2 cellular contexts compared by ENCODE assay signal in the genomic region with DNA sequence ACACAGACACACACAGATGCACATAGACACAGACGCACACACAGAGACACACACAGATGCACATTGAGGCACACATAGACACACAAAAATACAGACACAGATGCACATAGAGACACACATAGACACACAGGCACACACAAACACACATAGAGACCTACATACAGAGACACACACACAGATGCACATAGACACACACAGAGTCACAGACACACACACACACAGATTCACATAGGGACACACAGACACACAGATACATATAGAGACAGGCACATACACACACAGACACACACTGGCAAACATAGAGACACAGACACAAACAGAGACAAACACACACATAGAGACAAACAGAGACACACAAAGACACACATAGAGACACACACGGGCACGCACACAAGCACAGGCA.
A peak's percentile ranks its signal among the peaks of the same experiment; 100 is the strongest.
TF ChIP-seq lines count a peak whose summit lies in the region.

No MANE protein-coding gene starts in this region.

TF ChIP-seq in HEK293, 187 proteins besides CTCF, POLR2A, EP300 and RAD21:
- TF ChIP-seq, protein P1, sequence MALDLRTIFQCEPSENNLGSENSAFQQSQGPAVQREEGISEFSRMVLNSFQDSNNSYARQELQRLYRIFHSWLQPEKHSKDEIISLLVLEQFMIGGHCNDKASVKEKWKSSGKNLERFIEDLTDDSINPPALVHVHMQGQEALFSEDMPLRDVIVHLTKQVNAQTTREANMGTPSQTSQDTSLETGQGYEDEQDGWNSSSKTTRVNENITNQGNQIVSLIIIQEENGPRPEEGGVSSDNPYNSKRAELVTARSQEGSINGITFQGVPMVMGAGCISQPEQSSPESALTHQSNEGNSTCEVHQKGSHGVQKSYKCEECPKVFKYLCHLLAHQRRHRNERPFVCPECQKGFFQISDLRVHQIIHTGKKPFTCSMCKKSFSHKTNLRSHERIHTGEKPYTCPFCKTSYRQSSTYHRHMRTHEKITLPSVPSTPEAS (tag by site-specific recombination; IDR thresholded peaks at IDR 0.05): peak; percentile 77; the same call in 1 of the 2 replicates
- 0 out of 2 replicates have a peak, but pooled peaks have one; percentile 45 for TF ChIP-seq ZNF248 (tag by site-specific recombination; IDR thresholded peaks at IDR 0.05)
- no peak for TF ChIP-seq ZNF473 (tag by site-specific recombination; IDR thresholded peaks at IDR 0.05)
- no peak for TF ChIP-seq YY1 (tag by site-specific recombination; IDR thresholded peaks at IDR 0.05)
- TF ChIP-seq ZFP37 (tag by site-specific recombination; IDR thresholded peaks at IDR 0.05): no peak
- no peak for TF ChIP-seq ZBTB7A (tag by site-specific recombination; IDR thresholded peaks at IDR 0.05; ENCODE audit: low read depth)
- TF ChIP-seq ZNF112 (tag by site-specific recombination; IDR thresholded peaks at IDR 0.05): 0 out of 2 replicates have a peak, but pooled peaks have one; percentile 5
- TF ChIP-seq ZNF660 (tag by site-specific recombination; IDR thresholded peaks at IDR 0.05): no peak
- TF ChIP-seq, protein P2, sequence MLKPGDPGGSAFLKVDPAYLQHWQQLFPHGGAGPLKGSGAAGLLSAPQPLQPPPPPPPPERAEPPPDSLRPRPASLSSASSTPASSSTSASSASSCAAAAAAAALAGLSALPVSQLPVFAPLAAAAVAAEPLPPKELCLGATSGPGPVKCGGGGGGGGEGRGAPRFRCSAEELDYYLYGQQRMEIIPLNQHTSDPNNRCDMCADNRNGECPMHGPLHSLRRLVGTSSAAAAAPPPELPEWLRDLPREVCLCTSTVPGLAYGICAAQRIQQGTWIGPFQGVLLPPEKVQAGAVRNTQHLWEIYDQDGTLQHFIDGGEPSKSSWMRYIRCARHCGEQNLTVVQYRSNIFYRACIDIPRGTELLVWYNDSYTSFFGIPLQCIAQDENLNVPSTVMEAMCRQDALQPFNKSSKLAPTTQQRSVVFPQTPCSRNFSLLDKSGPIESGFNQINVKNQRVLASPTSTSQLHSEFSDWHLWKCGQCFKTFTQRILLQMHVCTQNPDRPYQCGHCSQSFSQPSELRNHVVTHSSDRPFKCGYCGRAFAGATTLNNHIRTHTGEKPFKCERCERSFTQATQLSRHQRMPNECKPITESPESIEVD (tag by site-specific recombination; IDR thresholded peaks at IDR 0.05): no peak
- TF ChIP-seq ZNF239 (tag by site-specific recombination; IDR thresholded peaks at IDR 0.05): 0 out of 2 replicates have a peak, but pooled peaks have one; percentile 14
- TF ChIP-seq MYNN (tag by site-specific recombination; IDR thresholded peaks at IDR 0.05; ENCODE audit: borderline replicate concordance): no peak
- TF ChIP-seq ZNF791 (tag by site-specific recombination; IDR thresholded peaks at IDR 0.05): no peak
- TF ChIP-seq ZNF776 (tag by site-specific recombination; IDR thresholded peaks at IDR 0.05; ENCODE audit: borderline replicate concordance): 0 out of 2 replicates have a peak, but pooled peaks have one; percentile 15
- 0 out of 2 replicates have a peak, but pooled peaks have one; percentile 64 for TF ChIP-seq ZNF521 (tag by site-specific recombination; IDR thresholded peaks at IDR 0.05)
- TF ChIP-seq ZNF658 (tag by site-specific recombination; IDR thresholded peaks at IDR 0.05): no peak
- TF ChIP-seq KLF9 (tag by site-specific recombination; IDR thresholded peaks at IDR 0.05; ENCODE audit: low read depth): no peak
- TF ChIP-seq ZNF324 (tag by site-specific recombination; IDR thresholded peaks at IDR 0.05): no peak
- TF ChIP-seq, protein P3, sequence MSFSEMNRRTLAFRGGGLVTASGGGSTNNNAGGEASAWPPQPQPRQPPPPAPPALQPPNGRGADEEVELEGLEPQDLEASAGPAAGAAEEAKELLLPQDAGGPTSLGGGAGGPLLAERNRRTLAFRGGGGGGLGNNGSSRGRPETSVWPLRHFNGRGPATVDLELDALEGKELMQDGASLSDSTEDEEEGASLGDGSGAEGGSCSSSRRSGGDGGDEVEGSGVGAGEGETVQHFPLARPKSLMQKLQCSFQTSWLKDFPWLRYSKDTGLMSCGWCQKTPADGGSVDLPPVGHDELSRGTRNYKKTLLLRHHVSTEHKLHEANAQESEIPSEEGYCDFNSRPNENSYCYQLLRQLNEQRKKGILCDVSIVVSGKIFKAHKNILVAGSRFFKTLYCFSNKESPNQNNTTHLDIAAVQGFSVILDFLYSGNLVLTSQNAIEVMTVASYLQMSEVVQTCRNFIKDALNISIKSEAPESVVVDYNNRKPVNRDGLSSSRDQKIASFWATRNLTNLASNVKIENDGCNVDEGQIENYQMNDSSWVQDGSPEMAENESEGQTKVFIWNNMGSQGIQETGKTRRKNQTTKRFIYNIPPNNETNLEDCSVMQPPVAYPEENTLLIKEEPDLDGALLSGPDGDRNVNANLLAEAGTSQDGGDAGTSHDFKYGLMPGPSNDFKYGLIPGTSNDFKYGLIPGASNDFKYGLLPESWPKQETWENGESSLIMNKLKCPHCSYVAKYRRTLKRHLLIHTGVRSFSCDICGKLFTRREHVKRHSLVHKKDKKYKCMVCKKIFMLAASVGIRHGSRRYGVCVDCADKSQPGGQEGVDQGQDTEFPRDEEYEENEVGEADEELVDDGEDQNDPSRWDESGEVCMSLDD (tag by site-specific recombination; IDR thresholded peaks at IDR 0.05): no peak
- peak; percentile 68; the same call in 1 of the 2 replicates for TF ChIP-seq SALL2 (tag by site-specific recombination; IDR thresholded peaks at IDR 0.05; ENCODE audit: borderline replicate concordance)

TF ChIP-seq in H1, 55 proteins besides CTCF, POLR2A, EP300 and RAD21:
- TF ChIP-seq, protein P4, sequence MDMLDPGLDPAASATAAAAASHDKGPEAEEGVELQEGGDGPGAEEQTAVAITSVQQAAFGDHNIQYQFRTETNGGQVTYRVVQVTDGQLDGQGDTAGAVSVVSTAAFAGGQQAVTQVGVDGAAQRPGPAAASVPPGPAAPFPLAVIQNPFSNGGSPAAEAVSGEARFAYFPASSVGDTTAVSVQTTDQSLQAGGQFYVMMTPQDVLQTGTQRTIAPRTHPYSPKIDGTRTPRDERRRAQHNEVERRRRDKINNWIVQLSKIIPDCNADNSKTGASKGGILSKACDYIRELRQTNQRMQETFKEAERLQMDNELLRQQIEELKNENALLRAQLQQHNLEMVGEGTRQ (IDR thresholded peaks at IDR 0.05; ENCODE audit: low read length): no peak
- TF ChIP-seq SIRT6 (IDR thresholded peaks at IDR 0.05; ENCODE audit: low read length) (no peak), CHD2 (IDR thresholded peaks at IDR 0.05; ENCODE audit: low read length) (no peak)
